In the genomic region with DNA sequence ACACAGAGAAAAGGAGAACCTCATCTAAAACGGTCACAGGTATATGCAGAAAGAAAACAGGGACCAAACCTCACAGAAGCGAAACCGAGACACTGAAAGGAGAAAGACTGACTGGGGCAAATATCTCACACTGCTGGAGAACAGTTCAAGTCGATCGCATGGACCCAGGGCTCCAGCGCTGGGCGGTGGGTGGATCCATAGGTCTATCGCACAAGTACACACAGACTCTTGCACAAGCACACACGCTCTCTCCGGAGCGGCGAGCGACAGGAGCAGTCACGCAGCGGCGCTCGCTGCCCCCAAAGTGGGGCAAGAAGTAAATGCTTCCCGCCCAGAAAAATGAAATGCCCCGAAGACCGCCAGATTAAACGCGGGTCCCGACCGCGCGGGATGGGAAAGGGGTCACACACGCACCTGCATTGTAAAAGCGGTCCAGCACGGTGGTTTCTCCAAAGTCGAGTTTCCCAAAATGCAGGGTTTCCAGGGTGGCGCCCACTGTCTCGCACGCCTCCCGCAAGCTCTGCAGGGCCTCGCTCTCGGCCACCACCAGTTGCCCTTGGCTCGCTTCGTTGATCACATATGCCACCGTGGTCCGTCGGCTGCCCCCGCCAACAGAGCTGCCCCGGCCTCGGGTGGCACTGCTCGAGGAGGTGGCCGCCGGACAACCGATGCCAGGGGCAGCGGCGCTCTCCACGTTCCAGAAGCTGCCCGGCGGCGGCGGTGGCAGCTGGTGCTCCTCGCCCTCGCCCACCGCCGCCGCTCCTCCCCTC, we compare ENCODE assay signal across 8 cellular contexts. TPM values are rescaled to one million over a fixed set of nuclear protein-coding genes. Genes with fewer than 3 reads are reported as not detected.
A peak's percentile ranks its signal among the peaks of the same experiment; 100 is the strongest.
DNase-seq lines count a peak whose midpoint lies in the region; ATAC-seq, FAIRE-seq and TF ChIP-seq lines count a peak whose summit lies in the region.

No MANE protein-coding gene starts in this region.

- SMC1A ChIA-PET in GM12878 (lab: Charles Lee; ENCODE audit: uncharacterized antibody, unreplicated experiment), result interaction anchor here (0.7 to 13.3 kb wide), 28 partner anchors 10 to 198 kb away, joined by 3 to 446 read pairs (median 5); no protein-coding TSS in a partner anchor

- H3K27me3 ChIP-seq in GM06990 (replicated peaks; ENCODE audit: control insufficient read depth, insufficient read depth, low read length), result no peaks in the 10 kb centered on the region
- H3K27me3 ChIP-seq in GM23248 (replicated peaks; ENCODE audit: insufficient read depth), result no peaks in the 10 kb centered on the region
- no peaks in the 10 kb centered on the region for H3K27me3 ChIP-seq in GM12878 (replicated peaks in 1 of 2; ENCODE audit: control insufficient read depth in 2 of 2, insufficient read depth in 2 of 2, low read length in 1 of 2)
- peaks cover 48% of the 10 kb centered on the region for H3K27me3 ChIP-seq in iPS-20b (ENCODE audit: insufficient read depth, low read length)
- H3K27me3 ChIP-seq in skeletal muscle tissue (ENCODE audit: control insufficient read depth in 3 of 3, insufficient read depth in 3 of 3, low read length in 3 of 3), result no peaks in the 10 kb centered on the region

- H3K4me3 ChIP-seq in GM06990 (replicated peaks; ENCODE audit: low read depth, low read length), result peak overlapping the region; percentile 92
- H3K4me3 ChIP-seq in GM23248, result peak overlapping the region; percentile 92
- peak overlapping the region; percentile 71 for H3K4me3 ChIP-seq in GM12878
- peak overlapping the region; percentile 84 for H3K4me3 ChIP-seq in iPS-20b (ENCODE audit: low read length)
- peak overlapping the region; percentile 69 to 98 (median 97) for H3K4me3 ChIP-seq in skeletal muscle tissue (ENCODE audit: low read length in 3 of 3)

- CTCF ChIA-PET in GM12878 (lab: Yijun Ruan, JAX), result interaction anchor here (0.9 to 9.8 kb wide), 52 partner anchors 15 to 501 kb away, joined by 3 to 411 read pairs (median 6); a partner anchor contains a TSS

- H4K20me1 ChIP-seq in GM23248 (ENCODE audit: insufficient read depth) (no peaks in the 10 kb centered on the region), GM12878 (ENCODE audit: control insufficient read depth, insufficient read depth) (no peaks in the 10 kb centered on the region)

- H3K79me2 ChIP-seq in GM23248 (ENCODE audit: insufficient read depth) (peaks cover 8% of the 10 kb centered on the region; the same call in 1 of the 2 replicates), GM12878 (ENCODE audit: control insufficient read depth, insufficient read depth, low read length) (peaks cover 72% of the 10 kb centered on the region)

- 7% methylated on average over 59 to 60 of the region's 60 CpGs for WGBS in GM23248 (ENCODE audit: low coverage in 1 of 2, low lambda C conversion rate in 2 of 2, missing lambda C conversion rate in 2 of 2), 2 experiments
- WGBS in GM12878 (ENCODE audit: insufficient coverage, insufficient replicate concordance, low lambda C conversion rate, missing lambda C conversion rate), result under 1% methylated on average over 60 of the region's 60 CpGs

- H3K4me1 ChIP-seq in GM23248 (ENCODE audit: insufficient read depth) (peaks cover 35% of the 10 kb centered on the region), GM12878 (ENCODE audit: control insufficient read depth, insufficient read depth, low read length) (peaks cover 12% of the 10 kb centered on the region), iPS-20b (ENCODE audit: insufficient read depth, low read length) (peaks cover 2% of the 10 kb centered on the region; the same call in 1 of the 2 replicates), skeletal muscle tissue (ENCODE audit: control insufficient read depth in 3 of 3, insufficient read depth in 3 of 3, low read length in 3 of 3) (peaks cover 7 to 18% (median 11%) of the 10 kb centered on the region in 3 donors)

- no peak for TF ChIP-seq CTCF in GM06990 (IDR thresholded peaks at IDR 0.05; ENCODE audit: insufficient read depth, low read length, poor library complexity, severe bottlenecking)
- no peak for TF ChIP-seq CTCF in GM12878 (IDR thresholded peaks at IDR 0.05 in 2 of 3, conservative IDR thresholded peaks at IDR 0.05 in 1 of 3; ENCODE audit: control insufficient read depth in 2 of 3, extremely low read depth in 1 of 3, insufficient read depth in 1 of 3, low read depth in 3 of 3, low read length in 3 of 3)
- no peak for TF ChIP-seq CTCF in D721Med (IDR thresholded peaks at IDR 0.05; ENCODE audit: insufficient read depth, missing control alignments)

- RAD21 ChIA-PET in GM12878 (lab: Charles Lee; ENCODE audit: unreplicated experiment), result interaction anchor here (0.8 to 12.6 kb wide), 47 partner anchors 7 to 210 kb away, joined by 3 to 405 read pairs (median 5); no protein-coding TSS in a partner anchor

- H2AFZ ChIP-seq in GM23248 (peak overlapping the region; percentile 97), GM12878 (ENCODE audit: control insufficient read depth, low read depth, low read length) (no peak overlapping the region)

- POLR2A ChIA-PET in GM12878 (lab: Charles Lee), result interaction anchor here (0.6 to 10.1 kb wide), 20 partner anchors 9 to 950 kb away, joined by 3 to 265 read pairs (median 4); a partner anchor contains a TSS

- H3F3A ChIP-seq in GM23248 (ENCODE audit: insufficient read depth), result peaks cover 42% of the 10 kb centered on the region

- H3K9me3 ChIP-seq in GM23248 (ENCODE audit: low read depth) (no peaks in the 10 kb centered on the region), GM12878 (replicated peaks; ENCODE audit: control insufficient read depth, insufficient read depth, low read length) (no peaks in the 10 kb centered on the region), iPS-20b (ENCODE audit: insufficient read depth, low read depth, low read length) (no peaks in the 10 kb centered on the region), skeletal muscle tissue (ENCODE audit: control insufficient read depth in 3 of 3, low read length in 3 of 3) (no peaks in the 10 kb centered on the region)

- in situ Hi-C loops in GM23248 (cut with MboI), result loop anchor here (10.0 kb wide), 1 partner anchor 207 kb away; no protein-coding TSS in a partner anchor
- in situ Hi-C loops in GM12878 (cut with MboI), result loop anchor here (5.0 to 10.0 kb wide), 2 partner anchors 149 to 507 kb away; a partner anchor contains a TSS

- H3K9ac ChIP-seq in GM23248 (peak overlapping the region; percentile 92), GM12878 (ENCODE audit: control insufficient read depth, insufficient read depth, low read length) (peak overlapping the region; percentile 90), iPS-20b (ENCODE audit: low read depth, low read length) (no peak overlapping the region), skeletal muscle tissue (ENCODE audit: low read depth in 1 of 3, low read length in 3 of 3) (peak overlapping the region; percentile 43 to 94 (median 73))

- TF ChIP-seq RAD21 in GM12878 (IDR thresholded peaks at IDR 0.05; ENCODE audit: insufficient read depth, low read depth, low read length), result no peak

- peak; percentile 28 for ATAC-seq in GM12878

- peak; percentile 82 for DNase-seq in GM06990 (ENCODE audit: extremely low read depth, insufficient read length)
- peak; percentile 61 for DNase-seq in GM23248
- peak; percentile 62 for DNase-seq in LHCN-M2 (ENCODE audit: low read depth)
- peak; percentile 9 for DNase-seq in T-helper 22 cell (ENCODE audit: low read depth)
- peak; percentile 89 for DNase-seq in GM12878 (ENCODE audit: low read depth, low spot score)
- no peak for DNase-seq in D721Med (ENCODE audit: insufficient read length, low spot score)

- no peak for TF ChIP-seq EP300 in GM12878 (IDR thresholded peaks at IDR 0.05; ENCODE audit: borderline replicate concordance in 1 of 2, control insufficient read depth in 1 of 2, low read depth in 2 of 2, low read length in 2 of 2)

- peak; percentile 59 for FAIRE-seq in GM12878 (lab: Jason Lieb, UNC)
- no peak for FAIRE-seq in D721Med (lab: Jason Lieb, UNC)

- TSS peak; percentile 65 for BruUV-seq in GM12878 (replicated peaks; lab: Mats Ljungman, UMichigan)

- peak; percentile 86 for TF ChIP-seq POLR2A in GM12878 (IDR thresholded peaks at IDR 0.05; ENCODE audit: low read depth, low read length)

- H3K36me3 ChIP-seq in GM06990 (ENCODE audit: control insufficient read depth, insufficient read depth, low read length), result no peaks in the 10 kb centered on the region
- H3K36me3 ChIP-seq in GM23248 (ENCODE audit: low read depth), result no peaks in the 10 kb centered on the region
- H3K36me3 ChIP-seq in GM12878 (ENCODE audit: control insufficient read depth in 2 of 2, insufficient read depth in 2 of 2, low read length in 1 of 2), result peaks cover 0 to 5% of the 10 kb centered on the region in 2 experiments; a peak in 1 of 4 replicates
- H3K36me3 ChIP-seq in iPS-20b (ENCODE audit: insufficient read depth, low read depth, low read length), result no peaks in the 10 kb centered on the region
- no peaks in the 10 kb centered on the region for H3K36me3 ChIP-seq in skeletal muscle tissue (ENCODE audit: control insufficient read depth in 3 of 3, insufficient read depth in 3 of 3, low read length in 3 of 3)

- no peaks in the 10 kb centered on the region for H3K9me2 ChIP-seq in GM23248 (ENCODE audit: insufficient read depth)

- H3K4me2 ChIP-seq in GM23248 (ENCODE audit: unreplicated experiment), result peak overlapping the region; percentile 93
- peak overlapping the region; percentile 94 for H3K4me2 ChIP-seq in GM12878 (ENCODE audit: control insufficient read depth, insufficient read depth)

- H3K27ac ChIP-seq in GM23248 (no peak overlapping the region), GM12878 (ENCODE audit: control insufficient read depth, insufficient read depth) (peak overlapping the region; percentile 98), iPS-20b (ENCODE audit: low read length) (no peak overlapping the region), skeletal muscle tissue (ENCODE audit: low read depth, low read length) (peak overlapping the region; percentile 45)

- intact Hi-C loops in GM12878 (cut with micrococcal nuclease; ENCODE audit: unreplicated experiment), result loop anchor here (1.0 to 5.0 kb wide), 4 partner anchors 18 to 199 kb away; no protein-coding TSS in a partner anchor

RNA-seq across cellular contexts. Expression of a gene that starts 0.8 kb away (rescaled TPM):
- total RNA-seq in GM23248 (2014; rRNA removed; shearing (Covaris generic)), result 3.3 and 4.1 TPM in 2 replicates
- polyA plus RNA-seq in GM23248 (2016; fragmentation: Nextera tagmentation; extraction: Ambion mirVana) (1.1 and 1.4 TPM in 2 replicates), GM12878 (2011; rRNA removed) (34.3 and 46.0 TPM in 2 replicates), GM12878 (2014; fragmentation: Illumina TruSeq; extraction: Trizol) (30.9 and 39.1 TPM in 2 replicates), GM12878 (2014; fragmentation: Nextera tagmentation; extraction: Ambion mirVana) (10 to 100 TPM in 1 of 2 experiments, 1 to 10 TPM in 1; 5.4 to 11.1 TPM), GM12878 (2014; rRNA removed) (17.5 and 18.2 TPM in 2 replicates), GM12878 (2016; fragmentation: Nextera tagmentation; extraction: Ambion mirVana) (10 to 100 TPM in 1 of 2 experiments, 1 to 10 TPM in 1; 8.3 to 23.9 TPM)
- total RNA-seq in LHCN-M2 (2014; rRNA removed) (51.5 and 68.5 TPM in 2 replicates), GM12878 (2014; rRNA removed) (28.9 and 33.4 TPM in 2 replicates), GM12878 (2014; rRNA removed; fragmentation: Illumina TruSeq; extraction: Trizol) (31.4 and 32.6 TPM in 2 replicates), GM12878 (2021) (31.6 TPM in 2 replicates), skeletal muscle tissue (6.8 TPM)
- polyA plus RNA-seq in LHCN-M2 (2012), result 8.9 TPM
- 212 and 228 TPM in 2 replicates for total RNA-seq in GM12878 (2013; cell fraction: nucleolus; rRNA removed)
- polyA plus RNA-seq in GM12878 (2011; ENCODE audit: low read depth), result 33.8 TPM
- polyA plus RNA-seq in GM12878 (2011; cell fraction: cytosol; rRNA removed), result 15.7 and 17.7 TPM in 2 replicates
- 23.9 and 28.8 TPM in 2 replicates for polyA plus RNA-seq in GM12878 (2011; cell fraction: nucleus; rRNA removed)
- 20.4 and 35.3 TPM in 2 replicates for polyA plus RNA-seq in GM12878 (2012)
- 49.0 and 54.4 TPM in 2 replicates for polyA minus RNA-seq in GM12878 (2011; rRNA and poly(A)+ RNA removed)
- polyA minus RNA-seq in GM12878 (2011; cell fraction: cytosol; rRNA and poly(A)+ RNA removed), result 16.2 and 17.7 TPM in 2 replicates
- 40.9 and 59.3 TPM in 2 replicates for polyA minus RNA-seq in GM12878 (2011; cell fraction: nucleus; rRNA and poly(A)+ RNA removed)

RNA-seq across cellular contexts. Expression of a gene that starts 30.9 kb away (rescaled TPM):
- total RNA-seq in GM23248 (2014; rRNA removed; shearing (Covaris generic)), result 6.2 and 11.0 TPM in 2 replicates
- polyA plus RNA-seq in GM23248 (2016; fragmentation: Nextera tagmentation; extraction: Ambion mirVana) (9.4 and 10.7 TPM in 2 replicates), GM12878 (2011; rRNA removed) (11.6 and 14.8 TPM in 2 replicates), GM12878 (2014; fragmentation: Illumina TruSeq; extraction: Trizol) (6.1 and 7.7 TPM in 2 replicates), GM12878 (2014; fragmentation: Nextera tagmentation; extraction: Ambion mirVana) (1 to 10 TPM in 1 of 2 experiments, under 1 TPM in 1; 0.58 to 2.7 TPM), GM12878 (2014; rRNA removed) (10.9 and 12.4 TPM in 2 replicates), GM12878 (2016; fragmentation: Nextera tagmentation; extraction: Ambion mirVana) (10 to 100 TPM; 10.9 to 12.3 TPM)
- total RNA-seq in LHCN-M2 (2014; rRNA removed) (15.7 and 18.1 TPM in 2 replicates), GM12878 (2014; rRNA removed) (11.0 and 12.4 TPM in 2 replicates), GM12878 (2014; rRNA removed; fragmentation: Illumina TruSeq; extraction: Trizol) (6.8 and 7.6 TPM in 2 replicates), GM12878 (2021) (5.9 and 6.7 TPM in 2 replicates), skeletal muscle tissue (10.4 TPM)
- 6.9 TPM for polyA plus RNA-seq in LHCN-M2 (2012)
- total RNA-seq in GM12878 (2013; cell fraction: nucleolus; rRNA removed), result 10.3 and 11.1 TPM in 2 replicates
- polyA plus RNA-seq in GM12878 (2011; ENCODE audit: low read depth), result 3.9 TPM
- polyA plus RNA-seq in GM12878 (2011; cell fraction: cytosol; rRNA removed), result 8.9 and 9.0 TPM in 2 replicates
- polyA plus RNA-seq in GM12878 (2011; cell fraction: nucleus; rRNA removed), result 5.6 and 6.5 TPM in 2 replicates
- 4.4 and 5.8 TPM in 2 replicates for polyA plus RNA-seq in GM12878 (2012)
- polyA minus RNA-seq in GM12878 (2011; rRNA and poly(A)+ RNA removed), result 6.7 and 7.0 TPM in 2 replicates
- polyA minus RNA-seq in GM12878 (2011; cell fraction: cytosol; rRNA and poly(A)+ RNA removed), result 2.9 and 3.5 TPM in 2 replicates
- 5.9 and 11.9 TPM in 2 replicates for polyA minus RNA-seq in GM12878 (2011; cell fraction: nucleus; rRNA and poly(A)+ RNA removed)

Comparison
In these comparisons a context has a peak if more than half of its experiments do, and no peak if none do; other contexts are left out.
1. H3K27ac ChIP-seq: peak in GM12878 (single experiment) and skeletal muscle tissue (single experiment); none in GM23248 (single experiment) and iPS-20b (single experiment).
2. Peak in every context shown above with its lines, with median percentiles within 50 percentile points of each other: H3K4me3 ChIP-seq.